ENCODE assay signal across 15 cellular contexts in the genomic region with DNA sequence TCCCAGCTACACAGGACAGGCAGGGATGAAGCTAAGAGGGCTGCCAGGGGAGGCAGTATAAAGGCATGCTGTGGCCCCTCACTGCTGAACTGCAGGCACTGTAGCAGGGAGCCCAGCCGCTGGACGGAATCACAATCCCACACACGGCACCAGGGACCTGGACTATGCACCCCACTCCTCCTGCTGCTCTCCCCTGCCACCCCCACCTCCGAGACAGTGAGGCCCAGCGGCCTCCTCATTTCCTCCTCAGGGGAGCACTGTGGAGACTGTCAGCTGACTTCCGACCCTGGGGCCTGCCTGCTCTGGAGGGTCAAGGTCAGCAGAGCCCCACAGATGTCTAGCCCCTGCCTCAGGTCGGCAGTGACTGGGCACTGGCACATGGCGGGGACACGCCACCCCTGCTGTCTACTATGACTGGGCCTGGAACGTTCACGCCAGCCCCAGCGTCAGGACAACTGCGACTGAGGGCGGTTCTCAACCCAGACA.
DNase-seq lines count a peak whose midpoint lies in the region; ATAC-seq and TF ChIP-seq lines count a peak whose summit lies in the region.
"Had no signal": no experiment of that assay in that cellular context is flagged by ENCODE, and none has a peak within 500 bp of the region (broad histone marks: within the 10 kb centered on the region; RNA-seq: fewer than 3 reads in every experiment).

No MANE protein-coding gene starts in this region.

- no peak for TF ChIP-seq CTCF in right atrium auricular region (IDR thresholded peaks at IDR 0.05)
- TF ChIP-seq CTCF in uterus (IDR thresholded peaks at IDR 0.05): no peak
- TF ChIP-seq CTCF in HFFc6 (IDR thresholded peaks at IDR 0.05): no peak

- DNase-seq in Right ventricle myocardium inferior (ENCODE audit: missing footprints) (peak; percentile 57), right atrium auricular region (ENCODE audit: low spot score) (no peak), mesenchymal stem cell (no peak), uterus (no peak), HFFc6 (no peak), iPS-NIHi11 (ENCODE audit: low spot score) (no peak), RKO (ENCODE audit: low spot score) (no peak)
- no peak for DNase-seq in activated CD4-positive, alpha-beta memory T cell treated with anti-CD3 and anti-CD28 coated beads, Interleukin-2, amount 10 ng/mL, durations not matched to agents 7 days and 5 days
- DNase-seq: foreskin keratinocyte, GF-D8, left colon, WERI-Rb-1 had no signal

- H2AK5ac ChIP-seq in mesenchymal stem cell (ENCODE audit: low read length, severe bottlenecking): no peak overlapping the region

- peak overlapping the region; percentile 8 for H4K91ac ChIP-seq in mesenchymal stem cell (ENCODE audit: low read length)

- H3K4me3 Mint-ChIP-seq in activated CD4-positive, alpha-beta memory T cell treated with anti-CD3 and anti-CD28 coated beads, Interleukin-2, amount 10 ng/mL, durations not matched to agents 7 days and 5 days: no peak overlapping the region
- no peak overlapping the region for H3K4me3 Mint-ChIP-seq in HFFc6

- no peak overlapping the region for H2BK5ac ChIP-seq in mesenchymal stem cell (ENCODE audit: low read depth, low read length, poor library complexity, severe bottlenecking)

- no peak overlapping the region for H3K4me2 ChIP-seq in mesenchymal stem cell (ENCODE audit: low read length, poor library complexity, severe bottlenecking)

- peaks cover 91% of the 10 kb centered on the region for H3K4me1 Mint-ChIP-seq in activated CD4-positive, alpha-beta memory T cell treated with anti-CD3 and anti-CD28 coated beads, Interleukin-2, amount 10 ng/mL, durations not matched to agents 7 days and 5 days
- peaks cover 30% of the 10 kb centered on the region for H3K4me1 Mint-ChIP-seq in HFFc6 (ENCODE audit: low read depth)

- H3K27me3 Mint-ChIP-seq in activated CD4-positive, alpha-beta memory T cell treated with anti-CD3 and anti-CD28 coated beads, Interleukin-2, amount 10 ng/mL, durations not matched to agents 7 days and 5 days: no peaks in the 10 kb centered on the region
- no peaks in the 10 kb centered on the region; the same call in 1 of the 2 replicates for H3K27me3 Mint-ChIP-seq in HFFc6 (ENCODE audit: insufficient read depth)

- H3K27ac ChIP-seq in right atrium auricular region: no peak overlapping the region
- no peak overlapping the region for H3K27ac ChIP-seq in mesenchymal stem cell (ENCODE audit: low read length, poor library complexity, severe bottlenecking)
- H3K27ac ChIP-seq in uterus: peak overlapping the region; percentile 23 to 84
- H3K27ac ChIP-seq: foreskin keratinocyte, pancreas, WERI-Rb-1 had no signal

- no peak overlapping the region for H2BK120ac ChIP-seq in mesenchymal stem cell (ENCODE audit: low read depth, low read length)

- H3K23ac ChIP-seq in mesenchymal stem cell (ENCODE audit: low read length in 2 of 2): no peak overlapping the region

- no peak overlapping the region for H3K4me3 ChIP-seq in right atrium auricular region
- no peak overlapping the region for H3K4me3 ChIP-seq in mesenchymal stem cell (ENCODE audit: insufficient read depth in 1 of 2, low read depth in 1 of 2, low read length in 2 of 2)
- no peak overlapping the region for H3K4me3 ChIP-seq in uterus
- H3K4me3 ChIP-seq: coronary artery, K562, pancreas had no signal

- H3K4ac ChIP-seq in mesenchymal stem cell (ENCODE audit: low read depth in 1 of 2, low read length in 2 of 2): peak overlapping the region; percentile 45 to 48

- H2BK15ac ChIP-seq in mesenchymal stem cell (ENCODE audit: low read depth, poor library complexity, severe bottlenecking): peak overlapping the region; percentile 50

- 86% methylated on average over 14 of the region's 14 CpGs for WGBS in mesenchymal stem cell

- no peaks in the 10 kb centered on the region for H3K9me3 Mint-ChIP-seq in activated CD4-positive, alpha-beta memory T cell treated with anti-CD3 and anti-CD28 coated beads, Interleukin-2, amount 10 ng/mL, durations not matched to agents 7 days and 5 days
- no peaks in the 10 kb centered on the region for H3K9me3 Mint-ChIP-seq in HFFc6

- TF ChIP-seq POLR2A in uterus (IDR thresholded peaks at IDR 0.05): no peak

- peak overlapping the region; percentile 0 for H4K8ac ChIP-seq in mesenchymal stem cell (ENCODE audit: low read length)

- H3K36me3 Mint-ChIP-seq in activated CD4-positive, alpha-beta memory T cell treated with anti-CD3 and anti-CD28 coated beads, Interleukin-2, amount 10 ng/mL, durations not matched to agents 7 days and 5 days (ENCODE audit: low read depth): peaks cover 46% of the 10 kb centered on the region
- H3K36me3 Mint-ChIP-seq in HFFc6 (ENCODE audit: low read depth): no peaks in the 10 kb centered on the region

- H3K18ac ChIP-seq in mesenchymal stem cell (ENCODE audit: low read depth in 1 of 2, low read length in 2 of 2): peak overlapping the region in 1 of 2 experiments; percentile 54

- intact Hi-C loops in Right ventricle myocardium inferior (cut with DNase I): no loop called here
- intact Hi-C loops in uterus (cut with DNase I; ENCODE audit: low total_unique reads): no loop called here

- POLR2A ChIA-PET in activated CD4-positive, alpha-beta memory T cell treated with anti-CD3 and anti-CD28 coated beads, Interleukin-2, amount 10 ng/mL, durations not matched to agents 7 days and 5 days (lab: Charles Lee): interaction anchor here (0.7 to 6.5 kb wide), 7 partner anchors 8 to 90 kb away, joined by 3 to 89 read pairs (median 39); no protein-coding TSS in a partner anchor

- peak overlapping the region in 1 of 2 experiments; percentile 44 for H3K14ac ChIP-seq in mesenchymal stem cell (ENCODE audit: low read length in 2 of 2)

- H2AFZ ChIP-seq in mesenchymal stem cell (ENCODE audit: low read depth, low read length): no peak overlapping the region

- no peak for ATAC-seq in Right ventricle myocardium inferior
- ATAC-seq: foreskin keratinocyte, K562, left colon, pancreas had no signal

- no peaks in the 10 kb centered on the region for H3K27me3 ChIP-seq in right atrium auricular region
- no peaks in the 10 kb centered on the region for H3K27me3 ChIP-seq in mesenchymal stem cell (ENCODE audit: control insufficient read depth in 1 of 2, insufficient read depth in 1 of 2, low read length in 2 of 2)
- no peaks in the 10 kb centered on the region for H3K27me3 ChIP-seq in uterus
- H3K27me3 ChIP-seq: foreskin keratinocyte, pancreas had no signal

- peak overlapping the region; percentile 72 for H3K27ac Mint-ChIP-seq in activated CD4-positive, alpha-beta memory T cell treated with anti-CD3 and anti-CD28 coated beads, Interleukin-2, amount 10 ng/mL, durations not matched to agents 7 days and 5 days
- H3K27ac Mint-ChIP-seq in HFFc6: no peak overlapping the region

- H2BK12ac ChIP-seq in mesenchymal stem cell (ENCODE audit: low read length in 2 of 2): no peak overlapping the region

- H3K36me3 ChIP-seq in right atrium auricular region (no peaks in the 10 kb centered on the region), mesenchymal stem cell (ENCODE audit: control insufficient read depth in 1 of 2, insufficient read depth in 2 of 2, low read depth in 1 of 2, low read length in 2 of 2) (peaks cover 4 to 24% of the 10 kb centered on the region in 2 experiments), uterus (no peaks in the 10 kb centered on the region)
- H3K36me3 ChIP-seq: pancreas, WERI-Rb-1 had no signal

- peaks cover 0 to 86% of the 10 kb centered on the region in 2 donors for H3K4me1 ChIP-seq in right atrium auricular region
- peaks cover 39% of the 10 kb centered on the region for H3K4me1 ChIP-seq in mesenchymal stem cell (ENCODE audit: control insufficient read depth, insufficient read depth, low read depth, low read length)
- H3K4me1 ChIP-seq in uterus: peaks cover 13 to 34% of the 10 kb centered on the region in 2 donors

- CTCF ChIA-PET in activated CD4-positive, alpha-beta memory T cell treated with anti-CD3 and anti-CD28 coated beads, Interleukin-2, amount 10 ng/mL, durations not matched to agents 7 days and 5 days (lab: Charles Lee): interaction anchor here (1.9 to 6.8 kb wide), 4 partner anchors 8 to 90 kb away, joined by 4 to 74 read pairs (median 50); no protein-coding TSS in a partner anchor

- no peak overlapping the region for H3K9ac ChIP-seq in mesenchymal stem cell (ENCODE audit: low read length)

- H3K79me1 ChIP-seq in mesenchymal stem cell (replicated peaks; ENCODE audit: low read length, poor library complexity, severe bottlenecking): peaks cover 54% of the 10 kb centered on the region

- H3K9me3 ChIP-seq in right atrium auricular region (no peaks in the 10 kb centered on the region), mesenchymal stem cell (ENCODE audit: control insufficient read depth, low read length) (no peaks in the 10 kb centered on the region), uterus (no peaks in the 10 kb centered on the region)
- H3K9me3 ChIP-seq: pancreas had no signal

Comparison
In these comparisons a context has a peak if more than half of its experiments do, and no peak if none do; other contexts are left out.
1. H3K27ac ChIP-seq: peak in uterus (2 of 2); none in right atrium auricular region (0 of 2) and mesenchymal stem cell (single experiment).